ENCODE assay signal across 1 cellular context in the genomic region with DNA sequence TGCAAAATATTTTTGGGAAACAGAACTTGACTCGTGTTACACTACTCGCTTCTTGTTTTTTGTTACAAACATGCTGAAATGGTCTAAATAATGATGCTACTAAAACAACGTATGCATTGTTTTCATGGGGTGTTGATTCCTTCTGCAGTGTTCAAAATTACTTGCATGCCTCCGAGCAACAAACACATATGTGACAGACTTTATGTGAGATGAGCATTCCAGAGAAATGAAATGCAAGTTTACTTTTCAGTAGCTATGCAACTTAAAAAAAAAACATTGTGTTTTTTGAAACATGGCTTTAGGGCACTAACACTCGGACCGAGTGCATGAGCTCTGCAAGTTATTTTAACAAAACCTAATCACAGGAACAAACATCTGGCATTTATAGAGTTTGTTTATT.
TF ChIP-seq lines count a peak whose summit lies in the region.

No MANE protein-coding gene starts in this region.

TF ChIP-seq in SK-N-SH, 30 proteins besides CTCF, POLR2A, EP300 and RAD21:
- TF ChIP-seq, protein P1, sequence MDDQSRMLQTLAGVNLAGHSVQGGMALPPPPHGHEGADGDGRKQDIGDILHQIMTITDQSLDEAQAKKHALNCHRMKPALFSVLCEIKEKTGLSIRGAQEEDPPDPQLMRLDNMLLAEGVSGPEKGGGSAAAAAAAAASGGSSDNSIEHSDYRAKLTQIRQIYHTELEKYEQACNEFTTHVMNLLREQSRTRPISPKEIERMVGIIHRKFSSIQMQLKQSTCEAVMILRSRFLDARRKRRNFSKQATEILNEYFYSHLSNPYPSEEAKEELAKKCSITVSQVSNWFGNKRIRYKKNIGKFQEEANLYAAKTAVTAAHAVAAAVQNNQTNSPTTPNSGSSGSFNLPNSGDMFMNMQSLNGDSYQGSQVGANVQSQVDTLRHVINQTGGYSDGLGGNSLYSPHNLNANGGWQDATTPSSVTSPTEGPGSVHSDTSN (IDR thresholded peaks at IDR 0.05): no peak
- no peak for TF ChIP-seq NRF1 (IDR thresholded peaks at IDR 0.05; ENCODE audit: low read depth, low read length)
- TF ChIP-seq RCOR1 (IDR thresholded peaks at IDR 0.05; ENCODE audit: low read length): no peak
- no peak for TF ChIP-seq POLR2AphosphoS5 (IDR thresholded peaks at IDR 0.05; ENCODE audit: low read depth, low read length)
- TF ChIP-seq, protein P2, sequence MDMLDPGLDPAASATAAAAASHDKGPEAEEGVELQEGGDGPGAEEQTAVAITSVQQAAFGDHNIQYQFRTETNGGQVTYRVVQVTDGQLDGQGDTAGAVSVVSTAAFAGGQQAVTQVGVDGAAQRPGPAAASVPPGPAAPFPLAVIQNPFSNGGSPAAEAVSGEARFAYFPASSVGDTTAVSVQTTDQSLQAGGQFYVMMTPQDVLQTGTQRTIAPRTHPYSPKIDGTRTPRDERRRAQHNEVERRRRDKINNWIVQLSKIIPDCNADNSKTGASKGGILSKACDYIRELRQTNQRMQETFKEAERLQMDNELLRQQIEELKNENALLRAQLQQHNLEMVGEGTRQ (IDR thresholded peaks at IDR 0.05; ENCODE audit: borderline replicate concordance, low read depth, low read length): no peak
- TF ChIP-seq GATA2 (CRISPR knock-in tag; IDR thresholded peaks at IDR 0.05): no peak
- no peak for TF ChIP-seq JUND (IDR thresholded peaks at IDR 0.05)
- no peak for TF ChIP-seq RXRA (IDR thresholded peaks at IDR 0.05; ENCODE audit: borderline replicate concordance, low read depth)
- no peak for TF ChIP-seq ZBTB33 (IDR thresholded peaks at IDR 0.05; ENCODE audit: borderline replicate concordance, low read depth)
- no peak for TF ChIP-seq ELF1 (IDR thresholded peaks at IDR 0.05)
- TF ChIP-seq, protein P3, sequence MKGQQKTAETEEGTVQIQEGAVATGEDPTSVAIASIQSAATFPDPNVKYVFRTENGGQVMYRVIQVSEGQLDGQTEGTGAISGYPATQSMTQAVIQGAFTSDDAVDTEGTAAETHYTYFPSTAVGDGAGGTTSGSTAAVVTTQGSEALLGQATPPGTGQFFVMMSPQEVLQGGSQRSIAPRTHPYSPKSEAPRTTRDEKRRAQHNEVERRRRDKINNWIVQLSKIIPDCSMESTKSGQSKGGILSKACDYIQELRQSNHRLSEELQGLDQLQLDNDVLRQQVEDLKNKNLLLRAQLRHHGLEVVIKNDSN (IDR thresholded peaks at IDR 0.05; ENCODE audit: borderline replicate concordance, low read depth): no peak
- no peak for TF ChIP-seq EZH2phosphoT487 (IDR thresholded peaks at IDR 0.05; ENCODE audit: borderline replicate concordance, low read depth)
- no peak for TF ChIP-seq GABPA (IDR thresholded peaks at IDR 0.05; ENCODE audit: low read depth)
- no peak for TF ChIP-seq MAX (IDR thresholded peaks at IDR 0.05; ENCODE audit: low read depth)
- TF ChIP-seq FOXJ3 (CRISPR knock-in tag; IDR thresholded peaks at IDR 0.05): no peak
- TF ChIP-seq NFIC (IDR thresholded peaks at IDR 0.05; ENCODE audit: borderline replicate concordance): no peak
- no peak for TF ChIP-seq MEF2A (IDR thresholded peaks at IDR 0.05; ENCODE audit: borderline replicate concordance, low read depth)
- no peak for TF ChIP-seq CHD2 (IDR thresholded peaks at IDR 0.05; ENCODE audit: low read length, partially characterized antibody)
- no peak for TF ChIP-seq SMC3 (IDR thresholded peaks at IDR 0.05; ENCODE audit: low read depth, low read length)
